In genomic region chr10:88076027-88076880, GRCh38 we compare ENCODE assay signal across 1 cellular context.
TF ChIP-seq lines count a peak whose summit lies in the region.

No MANE protein-coding gene starts in this region.

TF ChIP-seq in GM23338, 12 proteins besides CTCF, POLR2A, EP300 and RAD21 (continued from another document):
- TF ChIP-seq REST (IDR thresholded peaks at IDR 0.05; ENCODE audit: unreplicated experiment) = no peak
- no peak for TF ChIP-seq JUNB (IDR thresholded peaks at IDR 0.05; ENCODE audit: unreplicated experiment)
- TF ChIP-seq NANOG (IDR thresholded peaks at IDR 0.05; ENCODE audit: borderline replicate concordance) = no peak
- no peak for TF ChIP-seq STAT1 (IDR thresholded peaks at IDR 0.05; ENCODE audit: unreplicated experiment)
